In the genomic region with DNA sequence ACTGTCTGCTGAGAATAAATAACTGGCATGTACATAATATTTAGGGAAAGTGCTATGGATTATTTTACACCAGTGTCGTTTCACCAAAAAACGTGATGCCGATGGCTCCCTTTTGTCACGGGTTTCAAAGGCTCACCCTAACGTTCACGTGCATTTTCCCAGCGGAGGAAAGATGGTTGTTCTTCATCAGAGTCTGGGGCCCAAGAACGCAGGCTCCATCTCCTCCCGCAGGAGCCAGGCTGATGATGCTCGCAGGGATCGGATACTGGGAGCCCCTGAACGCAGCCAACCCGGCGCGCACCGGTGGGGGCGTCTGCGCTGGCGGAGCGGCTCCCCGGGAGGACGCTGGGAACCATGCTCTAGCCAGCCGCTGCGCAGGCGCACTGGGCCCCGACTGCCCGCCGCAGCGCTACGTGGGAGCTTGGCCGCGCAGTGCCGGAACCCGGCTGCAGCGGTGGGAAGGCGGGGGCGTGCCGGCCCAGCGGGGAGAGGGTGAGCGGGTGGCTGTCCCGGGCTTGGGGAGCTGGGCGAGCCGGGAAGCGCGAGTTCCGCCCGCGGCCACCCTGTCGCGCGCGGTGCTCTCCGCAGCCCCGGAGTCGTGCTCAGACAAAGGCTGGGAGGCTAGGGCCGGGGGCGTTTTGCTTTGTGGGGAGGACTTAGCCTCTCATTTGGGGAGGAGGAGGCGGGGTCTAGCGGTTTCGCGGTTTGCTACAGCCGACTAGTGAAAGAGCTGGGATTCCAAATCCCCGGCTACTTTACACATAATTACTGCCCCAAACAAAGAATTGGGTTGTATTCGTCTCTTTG, we compare ENCODE assay signal across 8 cellular contexts. TPM values are rescaled to one million over a fixed set of nuclear protein-coding genes. Genes with fewer than 3 reads are reported as not detected.
DNase-seq lines count a peak whose midpoint lies in the region; TF ChIP-seq lines count a peak whose summit lies in the region.

ZFP69B (plus strand) TSS at position 793 of the 807 bp plus-strand sequence. CDS start 486 bp downstream, outside the sequence.

- H3K4me3 ChIP-seq in suprapubic skin = peak within 1 kb of the TSS; percentile 71

- H3K4me1 ChIP-seq in suprapubic skin = peaks cover 12% of the 10 kb centered on the region

- peak; percentile 47 for DNase-seq in GM04503 (ENCODE audit: low read depth)
- peak; percentile 96 for DNase-seq in HEK293T (ENCODE audit: extremely low spot score)
- peak; percentile 85 for DNase-seq in MV-4-11 (lab: John Stamatoyannopoulos, UW)
- DNase-seq in SK-N-DZ (ENCODE audit: low spot score) = peak; percentile 90
- peak; percentile 87 for DNase-seq in activated naive CD4-positive, alpha-beta T cell treated with anti-CD3 and anti-CD28 coated beads, Interleukin-2, amount 50 U/mL, for 16 hours
- peak; percentile 33 for DNase-seq in glomerular endothelial cell (ENCODE audit: extremely low read depth, low read depth, low spot score)
- DNase-seq in occipital lobe (lab: John Stamatoyannopoulos, UW) = peak; percentile 85
- peak; percentile 91 for DNase-seq in suprapubic skin (ENCODE audit: low spot score in 2 of 2)

- CTCF ChIA-PET in HEK293T (lab: Yijun Ruan, JAX) = interaction anchor here (0.7 to 1.2 kb wide), 5 partner anchors 10 to 306 kb away, joined by 3 to 7 read pairs (median 4); no protein-coding TSS in a partner anchor

- H3K27me3 ChIP-seq in suprapubic skin = no peaks in the 10 kb centered on the region

- no peaks in the 10 kb centered on the region for H3K36me3 ChIP-seq in suprapubic skin

- H3K9me3 ChIP-seq in suprapubic skin = no peaks in the 10 kb centered on the region

- no peak for TF ChIP-seq CTCF in suprapubic skin (IDR thresholded peaks at IDR 0.05)

- H3K27ac ChIP-seq in suprapubic skin = peak within 1 kb of the TSS; percentile 66

- TF ChIP-seq EP300 in suprapubic skin (IDR thresholded peaks at IDR 0.05) = no peak

- 0% methylated on average over 16 of the region's 64 CpGs for WGBS in suprapubic skin

- POLR2A ChIA-PET in HEK293T (lab: Yijun Ruan, JAX) = interaction anchor here (0.6 to 2.2 kb wide), 25 partner anchors 9 to 306 kb away, joined by 3 to 30 read pairs (median 4); partner anchors contain the start of genes EXO5, NFYC, SMAP2 and ZFP69

- no peak for TF ChIP-seq POLR2A in suprapubic skin (IDR thresholded peaks at IDR 0.05)

TF ChIP-seq in HEK293T, 16 proteins besides CTCF, POLR2A, EP300 and RAD21:
- TF ChIP-seq PKNOX1 (IDR thresholded peaks at IDR 0.05) = no peak
- TF ChIP-seq L3MBTL2 (conservative IDR thresholded peaks at IDR 0.05) = peak; percentile 91

RNA-seq across cellular contexts. Expression of gene ZFP69B, which starts in this region (rescaled TPM):
- polyA plus RNA-seq in SK-N-DZ (2014; cell fraction: cytosol; rRNA removed) = 6.6 and 7.2 TPM in 2 replicates
- 9.0 and 11.8 TPM in 2 replicates for polyA plus RNA-seq in SK-N-DZ (2014; cell fraction: nucleus; rRNA removed)
- total RNA-seq in glomerular endothelial cell (1.6 and 3.5 TPM in 2 replicates), occipital lobe (22.0 TPM), suprapubic skin (1 to 10 TPM in 1 of 4 donors, under 1 TPM in 3; 0.55 to 1.1 (median 0.74) TPM)

Comparison
In these comparisons a context has a peak if more than half of its experiments do, and no peak if none do; other contexts are left out.
1. Peak in every context shown above with its lines: DNase-seq, H3K4me3 ChIP-seq and H3K27ac ChIP-seq.
2. DNase-seq: peak in every context shown above with its lines; median percentile 96 in HEK293T; 91 in suprapubic skin; 90 in SK-N-DZ; 87 in activated naive CD4-positive, alpha-beta T cell treated with anti-CD3 and anti-CD28 coated beads, Interleukin-2, amount 50 U/mL, for 16 hours; 85 in MV-4-11; 85 in occipital lobe; 47 in GM04503; 33 in glomerular endothelial cell.